1 cellular context compared by ENCODE assay signal in genomic region chr19:29760752-29761502, GRCh38.
A peak's percentile ranks its signal among the peaks of the same experiment; 100 is the strongest.
TF ChIP-seq lines count a peak whose summit lies in the region.

No MANE protein-coding gene starts in this region.

TF ChIP-seq in A549, 52 proteins besides CTCF, POLR2A, EP300 and RAD21:
- TF ChIP-seq MYC (IDR thresholded peaks at IDR 0.05; ENCODE audit: borderline replicate concordance, low read length) (no peak), FOSL2 (IDR thresholded peaks at IDR 0.05) (no peak), FOSL2 (CRISPR knock-in tag; IDR thresholded peaks at IDR 0.05) (no peak), RFX5 (IDR thresholded peaks at IDR 0.05) (no peak), CHD4 (IDR thresholded peaks at IDR 0.05; ENCODE audit: borderline replicate concordance) (0 out of 2 replicates have a peak, but pooled peaks have one; percentile 20), CBX8 (IDR thresholded peaks at IDR 0.05) (no peak), FOSB (CRISPR knock-in tag; IDR thresholded peaks at IDR 0.05) (no peak), HDAC2 (IDR thresholded peaks at IDR 0.05) (no peak; the same call in 1 of the 2 replicates), KDM1A (IDR thresholded peaks at IDR 0.05; ENCODE audit: low read depth) (peak; percentile 79; the same call in 1 of the 2 replicates), ZC3H11A (IDR thresholded peaks at IDR 0.05) (no peak), ZNF302 (CRISPR knock-in tag; IDR thresholded peaks at IDR 0.05) (no peak), HOXA7 (CRISPR knock-in tag; IDR thresholded peaks at IDR 0.05) (no peak), HEYL (CRISPR knock-in tag; IDR thresholded peaks at IDR 0.05) (no peak), RCOR1 (IDR thresholded peaks at IDR 0.05; ENCODE audit: low read depth, low read length) (no peak), GATA3 (IDR thresholded peaks at IDR 0.05; ENCODE audit: borderline replicate concordance) (no peak), NR3C1 (IDR thresholded peaks at IDR 0.05) (no peak)
